28 cellular contexts compared by ENCODE assay signal in the genomic region with DNA sequence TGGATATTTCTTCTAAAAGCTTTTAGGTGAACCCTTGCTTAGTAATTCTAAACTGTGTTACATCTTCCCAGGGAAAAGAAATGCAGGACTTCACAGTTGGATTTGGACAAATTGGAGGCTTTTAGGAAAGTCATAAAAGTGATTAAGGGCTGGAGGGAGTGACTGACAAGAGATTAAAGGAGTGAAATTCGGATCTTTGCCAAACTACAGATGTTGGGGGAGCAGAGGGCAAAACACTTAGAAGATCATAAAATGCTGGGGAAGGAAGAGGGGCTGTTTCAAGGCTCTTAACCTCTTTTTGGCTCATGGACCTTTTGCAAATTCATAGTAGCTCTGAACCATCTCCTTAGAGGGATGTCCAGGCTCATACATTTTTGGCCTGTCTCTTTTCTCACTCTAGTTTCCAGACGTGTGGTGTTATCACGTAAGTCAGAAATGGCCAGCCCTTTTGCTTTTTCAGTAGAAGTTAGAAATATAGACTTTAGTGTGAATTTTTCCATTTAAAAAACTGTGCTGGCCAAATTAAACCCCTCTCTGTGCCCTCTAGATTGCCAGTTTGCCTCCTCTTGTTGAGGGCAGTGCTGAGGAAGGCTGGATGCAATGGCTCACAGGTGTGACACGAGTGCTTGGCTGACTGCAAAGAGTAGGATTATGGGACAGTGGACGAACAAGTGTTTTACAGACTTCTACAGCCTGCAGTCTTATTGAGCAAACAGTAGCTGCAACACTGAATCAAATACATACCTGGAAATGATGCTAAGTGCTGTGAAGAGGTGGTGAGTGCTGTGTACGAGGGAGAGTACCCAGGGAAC.
"Had no signal": no experiment of that assay in that cellular context is flagged by ENCODE, and none has a peak within 500 bp of the region (broad histone marks: within the 10 kb centered on the region; RNA-seq: fewer than 3 reads in every experiment).

No MANE protein-coding gene starts in this region.

- H3K4me3 Mint-ChIP-seq: activated B cell treated with CpG ODN at 0.5 μM for 24 hours; activated CD4-positive, alpha-beta memory T cell treated with anti-CD3 and anti-CD28 coated beads for 36 hours; activated CD4-positive, alpha-beta T cell treated with anti-CD3 and anti-CD28 coated beads, Interleukin-2, amount 10 ng/mL, durations not matched to agents 24 days and 14 days; activated naive CD4-positive, alpha-beta T cell treated with anti-CD3 and anti-CD28 coated beads for 36 hours; activated naive CD8-positive, alpha-beta T cell treated with anti-CD3 and anti-CD28 coated beads for 36 hours; activated T-cell treated with anti-CD3 and anti-CD28 coated beads, Interleukin-2, amount 50 U/mL, for 4 hours; T-cell had no signal

- H3K4me3 ChIP-seq: cardiac muscle cell, K562, SK-N-MC had no signal

- H3K36me3 ChIP-seq: brain microvascular endothelial cell, cardiac muscle cell had no signal

- DNase-seq: activated B cell treated with CpG ODN at 0.5 μM for 24 hours; activated CD4-positive, alpha-beta memory T cell treated with anti-CD3 and anti-CD28 coated beads for 36 hours; activated CD4-positive, alpha-beta T cell treated with anti-CD3 and anti-CD28 coated beads for 1 hour; activated CD4-positive, alpha-beta T cell treated with anti-CD3 and anti-CD28 coated beads, Interleukin-2, amount 10 ng/mL, durations not matched to agents 24 days and 14 days; activated CD8-positive, alpha-beta memory T cell treated with anti-CD3 and anti-CD28 coated beads for 24 hours; activated gamma-delta T cell; activated naive CD4-positive, alpha-beta T cell treated with anti-CD3 and anti-CD28 coated beads for 36 hours; activated naive CD8-positive, alpha-beta T cell treated with anti-CD3 and anti-CD28 coated beads for 36 hours; activated T-cell treated with anti-CD3 and anti-CD28 coated beads, Interleukin-2, amount 50 U/mL, for 4 hours; brain microvascular endothelial cell; Karpas-422; MM.1S; NCI-H1105; NCI-H1436; NCI-H187; NCI-H2081; NCI-H446 treated with DMSO at 0.1 percent for 48 hours; NCI-H748 treated with DMSO at 0.1 percent for 48 hours; OCI-M1; RPMI8226; T-cell; T-helper 2 cell; T1000 had no signal

- ATAC-seq: activated T-cell treated with anti-CD3 and anti-CD28 coated beads, Interleukin-2, amount 50 U/mL, for 4 hours; K562; Panc1; Right ventricle myocardium inferior; T-cell had no signal

- H3K27ac Mint-ChIP-seq: activated B cell treated with CpG ODN at 0.5 μM for 24 hours; activated CD4-positive, alpha-beta memory T cell treated with anti-CD3 and anti-CD28 coated beads for 36 hours; activated CD4-positive, alpha-beta T cell treated with anti-CD3 and anti-CD28 coated beads, Interleukin-2, amount 10 ng/mL, durations not matched to agents 24 days and 14 days; activated naive CD4-positive, alpha-beta T cell treated with anti-CD3 and anti-CD28 coated beads for 36 hours; activated naive CD8-positive, alpha-beta T cell treated with anti-CD3 and anti-CD28 coated beads for 36 hours; T-cell had no signal

- H3K9me3 Mint-ChIP-seq: activated B cell treated with CpG ODN at 0.5 μM for 24 hours; activated CD4-positive, alpha-beta memory T cell treated with anti-CD3 and anti-CD28 coated beads for 36 hours; activated CD4-positive, alpha-beta T cell treated with anti-CD3 and anti-CD28 coated beads, Interleukin-2, amount 10 ng/mL, durations not matched to agents 24 days and 14 days; activated naive CD4-positive, alpha-beta T cell treated with anti-CD3 and anti-CD28 coated beads for 36 hours; activated naive CD8-positive, alpha-beta T cell treated with anti-CD3 and anti-CD28 coated beads for 36 hours; activated T-cell treated with anti-CD3 and anti-CD28 coated beads, Interleukin-2, amount 50 U/mL, for 4 hours; T-cell had no signal

- H3K36me3 Mint-ChIP-seq: activated CD4-positive, alpha-beta memory T cell treated with anti-CD3 and anti-CD28 coated beads for 36 hours; activated naive CD8-positive, alpha-beta T cell treated with anti-CD3 and anti-CD28 coated beads for 36 hours; T-cell had no signal

- H3K4me1 Mint-ChIP-seq: activated CD4-positive, alpha-beta T cell treated with anti-CD3 and anti-CD28 coated beads, Interleukin-2, amount 10 ng/mL, durations not matched to agents 24 days and 14 days; T-cell had no signal
